In genomic region chr5:26569241-26569928, GRCh38 we compare ENCODE assay signal across 22 cellular contexts.
"Had no signal": no experiment of that assay in that cellular context is flagged by ENCODE, and none has a peak within 500 bp of the region (broad histone marks: within the 10 kb centered on the region; RNA-seq: fewer than 3 reads in every experiment).

No MANE protein-coding gene starts in this region.

- H3K9ac ChIP-seq: SK-N-SH had no signal

- H3K27ac ChIP-seq: stomach, suprapubic skin, transverse colon had no signal

- H3K4me1 ChIP-seq: stomach, suprapubic skin, transverse colon had no signal

- ATAC-seq: activated CD4-positive, alpha-beta T cell treated with anti-CD3 and anti-CD28 coated beads for 36 hours; left lobe of liver had no signal

- H3K4me3 Mint-ChIP-seq: activated B cell treated with CpG ODN at 0.5 μM for 24 hours; activated CD4-positive, alpha-beta T cell treated with anti-CD3 and anti-CD28 coated beads for 36 hours; activated naive CD4-positive, alpha-beta T cell treated with anti-CD3 and anti-CD28 coated beads for 36 hours; activated naive CD8-positive, alpha-beta T cell treated with anti-CD3 and anti-CD28 coated beads, Interleukin-2, amount 10 ng/mL, durations not matched to agents 7 days and 5 days; nephron progenitor cell had no signal

- H3K36me3 Mint-ChIP-seq: activated naive CD8-positive, alpha-beta T cell treated with anti-CD3 and anti-CD28 coated beads, Interleukin-2, amount 10 ng/mL, durations not matched to agents 7 days and 5 days had no signal

- H3K27ac Mint-ChIP-seq: activated B cell treated with CpG ODN at 0.5 μM for 24 hours; activated CD4-positive, alpha-beta T cell treated with anti-CD3 and anti-CD28 coated beads for 36 hours; activated naive CD4-positive, alpha-beta T cell treated with anti-CD3 and anti-CD28 coated beads for 36 hours; activated naive CD8-positive, alpha-beta T cell treated with anti-CD3 and anti-CD28 coated beads, Interleukin-2, amount 10 ng/mL, durations not matched to agents 7 days and 5 days; nephron progenitor cell had no signal

- DNase-seq: activated B cell treated with CpG ODN at 0.5 μM for 24 hours; activated CD4-positive, alpha-beta T cell treated with anti-CD3 and anti-CD28 coated beads for 36 hours; activated CD4-positive, alpha-beta T cell treated with anti-CD3 and anti-CD28 coated beads, Interleukin-2, amount 50 U/mL, for 4 hours; activated CD8-positive, alpha-beta memory T cell treated with anti-CD3 and anti-CD28 coated beads, Interleukin-2, amount 50 U/mL, for 48 hours; activated effector memory CD4-positive, alpha-beta T cell treated with Interleukin-2 at 50 U/mL for 16 hours; activated naive CD4-positive, alpha-beta T cell treated with anti-CD3 and anti-CD28 coated beads for 36 hours; activated naive CD8-positive, alpha-beta T cell treated with anti-CD3 and anti-CD28 coated beads, Interleukin-2, amount 10 ng/mL, durations not matched to agents 7 days and 5 days; activated T-cell treated with anti-CD3 and anti-CD28 coated beads, Interleukin-2, amount 50 U/mL, for 48 hours; amniotic stem cell; cerebellar nuclear complex; cortex of kidney; mammary epithelial cell; nephron progenitor cell; occipital lobe; SIG-M5; SK-N-SH; stimulated activated CD4-positive, alpha-beta T cell treated with anti-CD3 and anti-CD28 coated beads, Interleukin-4, amount 100 ng/mL, for 24 hours; stomach; T-helper 9 cell; transverse colon had no signal

- H3K9me3 ChIP-seq: SK-N-SH had no signal

- H3K27me3 ChIP-seq: stomach, suprapubic skin, transverse colon had no signal

- H3K4me3 ChIP-seq: stomach, suprapubic skin, transverse colon had no signal

- H3K27me3 Mint-ChIP-seq: activated B cell treated with CpG ODN at 0.5 μM for 24 hours; activated CD4-positive, alpha-beta T cell treated with anti-CD3 and anti-CD28 coated beads for 36 hours; activated naive CD8-positive, alpha-beta T cell treated with anti-CD3 and anti-CD28 coated beads, Interleukin-2, amount 10 ng/mL, durations not matched to agents 7 days and 5 days had no signal

- H3K36me3 ChIP-seq: stomach, suprapubic skin, transverse colon had no signal

- H3K4me1 Mint-ChIP-seq: activated B cell treated with CpG ODN at 0.5 μM for 24 hours; activated CD4-positive, alpha-beta T cell treated with anti-CD3 and anti-CD28 coated beads for 36 hours; activated naive CD8-positive, alpha-beta T cell treated with anti-CD3 and anti-CD28 coated beads, Interleukin-2, amount 10 ng/mL, durations not matched to agents 7 days and 5 days; nephron progenitor cell had no signal
